ENCODE assay signal across 9 cellular contexts in the genomic region with DNA sequence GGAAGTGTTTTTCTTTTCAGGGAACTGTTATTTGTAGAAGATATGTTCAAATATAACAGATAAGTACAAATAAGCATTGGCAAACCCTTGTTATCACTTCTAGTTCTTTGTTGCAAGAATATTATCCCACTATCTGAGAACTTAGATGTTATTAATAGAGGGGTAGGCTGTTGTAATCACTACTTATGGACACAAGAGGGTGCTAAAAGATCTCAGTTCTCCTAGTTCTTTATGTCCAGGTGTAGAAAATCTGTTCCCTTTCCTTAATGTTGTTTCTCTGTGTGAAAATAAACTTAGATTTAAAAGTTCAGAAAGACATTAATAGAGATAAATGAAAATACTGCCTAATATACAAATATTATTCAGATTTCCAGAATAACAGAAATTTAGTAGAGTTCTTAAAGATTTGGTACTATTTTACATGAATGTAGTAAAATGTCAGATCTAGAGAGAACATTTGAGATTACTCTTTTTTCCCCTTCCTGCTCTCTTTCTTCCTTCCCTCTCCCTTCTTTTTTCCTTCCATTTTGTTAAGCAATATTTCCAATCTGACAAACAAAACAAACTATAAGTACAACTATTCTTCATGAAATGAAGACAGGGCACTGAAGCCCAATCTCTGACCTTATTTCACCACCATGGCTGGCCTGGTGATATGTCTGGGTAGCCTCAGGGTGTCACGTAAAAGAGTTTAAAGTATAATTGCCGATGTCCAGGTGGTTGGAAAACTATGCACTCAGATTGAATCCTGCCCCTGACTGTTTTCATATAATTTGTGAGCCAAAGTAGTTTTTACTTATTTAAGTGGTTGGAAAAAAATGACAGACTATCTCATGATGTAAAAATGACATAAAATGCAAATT. TPM values are rescaled to one million over a fixed set of nuclear protein-coding genes. Genes with fewer than 3 reads are reported as not detected.
DNase-seq lines count a peak whose midpoint lies in the region; ATAC-seq and TF ChIP-seq lines count a peak whose summit lies in the region.
"Had no signal": no experiment of that assay in that cellular context is flagged by ENCODE, and none has a peak within 500 bp of the region (broad histone marks: within the 10 kb centered on the region; RNA-seq: fewer than 3 reads in every experiment).

No MANE protein-coding gene starts in this region.

- H3K4me3 ChIP-seq in BJ (ENCODE audit: low read depth, low read length): no peak overlapping the region
- no peak overlapping the region for H3K4me3 ChIP-seq in epithelial cell of esophagus (ENCODE audit: low read length)
- H3K4me3 ChIP-seq in osteoblast (ENCODE audit: insufficient read depth, low read length): no peak overlapping the region
- no peak overlapping the region for H3K4me3 ChIP-seq in CD8-positive, alpha-beta memory T cell (ENCODE audit: low read length)

- no peaks in the 10 kb centered on the region for H3K9me3 ChIP-seq in osteoblast (ENCODE audit: low read depth, low read length)
- no peaks in the 10 kb centered on the region for H3K9me3 ChIP-seq in CD8-positive, alpha-beta memory T cell (ENCODE audit: low read length)

- H3K9me3 Mint-ChIP-seq in CD8-positive, alpha-beta memory T cell: no peaks in the 10 kb centered on the region

- POLR2A ChIA-PET in BJ (lab: Charles Lee): no interaction called here
- POLR2A ChIA-PET in CD8-positive, alpha-beta memory T cell (lab: Charles Lee): no interaction called here

- H3K27ac Mint-ChIP-seq in CD8-positive, alpha-beta memory T cell: no peak overlapping the region

- TF ChIP-seq CTCF in BJ (IDR thresholded peaks at IDR 0.05; ENCODE audit: insufficient read depth, low read depth, low read length): peak; percentile 58
- peak; percentile 58 for TF ChIP-seq CTCF in epithelial cell of esophagus (IDR thresholded peaks at IDR 0.05; ENCODE audit: insufficient read depth, low read depth, low read length, missing control alignments)
- TF ChIP-seq CTCF in osteoblast (IDR thresholded peaks at IDR 0.05; ENCODE audit: extremely low read depth, low read depth, low read length): peak; percentile 60

- DNase-seq in BJ (ENCODE audit: low read depth) (peak; percentile 2), OCI-M1 (lab: John Stamatoyannopoulos, UW) (peak; percentile 65), epithelial cell of esophagus (ENCODE audit: low read depth) (peak; percentile 62), osteoblast (ENCODE audit: insufficient read length, low spot score, missing footprints) (peak; percentile 56)
- no peak for DNase-seq in CD8-positive, alpha-beta memory T cell
- DNase-seq: left cardiac atrium had no signal

- H3K27me3 ChIP-seq in BJ (ENCODE audit: control insufficient read depth, insufficient read depth, low read length) (no peaks in the 10 kb centered on the region), osteoblast (ENCODE audit: insufficient read depth, low read length) (no peaks in the 10 kb centered on the region)
- no peaks in the 10 kb centered on the region for H3K27me3 ChIP-seq in CD8-positive, alpha-beta memory T cell (ENCODE audit: insufficient read depth, low read length, poor library complexity, severe bottlenecking)

- peaks cover 2 to 5% of the 10 kb centered on the region in 2 donors for H3K27me3 Mint-ChIP-seq in CD8-positive, alpha-beta memory T cell

- H3K79me2 ChIP-seq in osteoblast (ENCODE audit: insufficient read depth, low read length): no peaks in the 10 kb centered on the region

- CTCF ChIA-PET in BJ (lab: Yijun Ruan, JAX): interaction anchor here (0.6 to 2.0 kb wide), 6 partner anchors 12 to 781 kb away, joined by 3 to 11 read pairs (median 4); no protein-coding TSS in a partner anchor
- CTCF ChIA-PET in CD8-positive, alpha-beta memory T cell (lab: Charles Lee): no interaction called here

- no peaks in the 10 kb centered on the region for H3K4me1 Mint-ChIP-seq in CD8-positive, alpha-beta memory T cell

- no peak overlapping the region for H3K27ac ChIP-seq in osteoblast (ENCODE audit: low read depth, low read length)
- H3K27ac ChIP-seq in CD8-positive, alpha-beta memory T cell (ENCODE audit: low read depth, low read length): no peak overlapping the region

- no peaks in the 10 kb centered on the region for H3K36me3 Mint-ChIP-seq in CD8-positive, alpha-beta memory T cell

- ATAC-seq in GM19023 (IDR thresholded peaks at IDR 0.05; ENCODE audit: unreplicated experiment): peak; percentile 64
- ATAC-seq in HG03469 (IDR thresholded peaks at IDR 0.05; ENCODE audit: unreplicated experiment): peak; percentile 79
- no peak for ATAC-seq in GM19324 (IDR thresholded peaks at IDR 0.05; ENCODE audit: low FRiP score, unreplicated experiment)

- H2AFZ ChIP-seq in osteoblast (ENCODE audit: low read length): no peak overlapping the region

- H3K36me3 ChIP-seq in BJ (ENCODE audit: control insufficient read depth, insufficient read depth, low read length) (no peaks in the 10 kb centered on the region), osteoblast (ENCODE audit: insufficient read depth, low read length) (no peaks in the 10 kb centered on the region)
- H3K36me3 ChIP-seq in CD8-positive, alpha-beta memory T cell (ENCODE audit: insufficient read depth, low read length): no peaks in the 10 kb centered on the region

- H4K20me1 ChIP-seq in osteoblast (ENCODE audit: insufficient read depth, low read length): no peaks in the 10 kb centered on the region

- no peak overlapping the region for H3K4me3 Mint-ChIP-seq in CD8-positive, alpha-beta memory T cell

- no peaks in the 10 kb centered on the region for H3K4me1 ChIP-seq in osteoblast (ENCODE audit: insufficient read depth, low read length)
- H3K4me1 ChIP-seq in CD8-positive, alpha-beta memory T cell (ENCODE audit: insufficient read depth, low read length): no peaks in the 10 kb centered on the region

- no peak overlapping the region for H3K4me2 ChIP-seq in osteoblast (ENCODE audit: insufficient read depth, low read length)

RNA-seq across cellular contexts. Expression of gene C5orf46, which starts 43.6 kb away (rescaled TPM):
- 13.4 and 19.6 TPM in 2 replicates for polyA plus RNA-seq in BJ (2011; rRNA removed)
- 8.4 and 10.3 TPM in 2 replicates for polyA minus RNA-seq in BJ (2011; rRNA and poly(A)+ RNA removed)
- not detected in 2 replicates for total RNA-seq in osteoblast
- not detected for total RNA-seq in CD8-positive, alpha-beta memory T cell
- not detected for polyA plus RNA-seq in CD8-positive, alpha-beta memory T cell

Comparison
In these comparisons a context has a peak if more than half of its experiments do, and no peak if none do; other contexts are left out.
1. DNase-seq: peak in BJ (single experiment), OCI-M1 (single experiment), epithelial cell of esophagus (single experiment) and osteoblast (single experiment); none in CD8-positive, alpha-beta memory T cell (0 of 5).
2. Peak in every context shown above with its lines, with median percentiles within 50 percentile points of each other: CTCF ChIP-seq.